8 cellular contexts compared by ENCODE assay signal in genomic region chr11:46918087-46918751, GRCh38. TPM values are rescaled to one million over a fixed set of nuclear protein-coding genes. Genes with fewer than 3 reads are reported as not detected.
DNase-seq lines count a peak whose midpoint lies in the region; ATAC-seq, FAIRE-seq and TF ChIP-seq lines count a peak whose summit lies in the region.

Gene LRP4, minus strand, starts transcription at chr11:46918550. Its CDS starts 171 bp downstream, at chr11:46918379.

- H3K4me3 ChIP-seq in pancreas = peak within 1 kb of the TSS; percentile 61 to 79 (median 63)

- no peaks in the 10 kb centered on the region for H3K9me3 ChIP-seq in pancreas

- H3K27me3 Mint-ChIP-seq in activated CD4-positive, alpha-beta T cell treated with anti-CD3 and anti-CD28 coated beads for 36 hours = peaks cover 49% of the 10 kb centered on the region

- peaks cover 0 to 4% (median 0%) of the 10 kb centered on the region in 3 donors for H3K4me1 ChIP-seq in pancreas

- H3K36me3 Mint-ChIP-seq in activated CD4-positive, alpha-beta T cell treated with anti-CD3 and anti-CD28 coated beads for 36 hours (ENCODE audit: low read depth) = no peaks in the 10 kb centered on the region
- peaks cover 5 to 12% of the 10 kb centered on the region in 2 donors for H3K36me3 Mint-ChIP-seq in activated naive CD4-positive, alpha-beta T cell treated with anti-CD3 and anti-CD28 coated beads, Interleukin-2, amount 50 U/mL, for 72 hours

- CTCF ChIA-PET in activated CD4-positive, alpha-beta T cell treated with anti-CD3 and anti-CD28 coated beads for 36 hours (lab: Charles Lee) = interaction anchor here (1.0 to 2.0 kb wide), 3 partner anchors 8 to 235 kb away, joined by 3 to 10 read pairs (median 8); no protein-coding TSS in a partner anchor

- no peak for TF ChIP-seq CTCF in pancreas (IDR thresholded peaks at IDR 0.05)

- ATAC-seq in activated CD4-positive, alpha-beta T cell treated with anti-CD3 and anti-CD28 coated beads for 36 hours = peak; percentile 57
- ATAC-seq in activated naive CD4-positive, alpha-beta T cell treated with anti-CD3 and anti-CD28 coated beads, Interleukin-2, amount 50 U/mL, for 72 hours = peak; percentile 68 to 86
- ATAC-seq in pancreas (peak; percentile 57 to 76 (median 68)), GM19328 (IDR thresholded peaks at IDR 0.05; ENCODE audit: unreplicated experiment) (no peak)

- no peaks in the 10 kb centered on the region for H3K9me3 Mint-ChIP-seq in activated CD4-positive, alpha-beta T cell treated with anti-CD3 and anti-CD28 coated beads for 36 hours (ENCODE audit: low read depth)
- no peaks in the 10 kb centered on the region for H3K9me3 Mint-ChIP-seq in activated naive CD4-positive, alpha-beta T cell treated with anti-CD3 and anti-CD28 coated beads, Interleukin-2, amount 50 U/mL, for 72 hours

- peak within 1 kb of the TSS in 3 of 4 donors; percentile 16 to 40 (median 26) for H3K27ac ChIP-seq in pancreas

- no peaks in the 10 kb centered on the region for H3K27me3 ChIP-seq in pancreas

- H3K36me3 ChIP-seq in pancreas = no peaks in the 10 kb centered on the region

- peaks cover 25% of the 10 kb centered on the region for H3K4me1 Mint-ChIP-seq in activated CD4-positive, alpha-beta T cell treated with anti-CD3 and anti-CD28 coated beads for 36 hours

- peak; percentile 62 for DNase-seq in activated CD4-positive, alpha-beta T cell treated with anti-CD3 and anti-CD28 coated beads for 36 hours
- DNase-seq in activated CD4-positive, alpha-beta T cell treated with anti-CD3 and anti-CD28 coated beads for 1 hour = no peak
- DNase-seq in NCI-H774 (lab: John Stamatoyannopoulos, UW) (peak; percentile 43), cardiac septum (ENCODE audit: low spot score) (no peak), pancreas (peak; percentile 41 to 87 (median 69)), NCI-H128 (lab: John Stamatoyannopoulos, UW; ENCODE audit: unreplicated experiment) (no peak)
- peak in 1 of 2 donors; percentile 54 for DNase-seq in activated naive CD4-positive, alpha-beta T cell treated with anti-CD3 and anti-CD28 coated beads, Interleukin-2, amount 50 U/mL, for 72 hours (ENCODE audit: low spot score in 2 of 2)

- FAIRE-seq in pancreas (lab: Jason Lieb, UNC) = no peak

- WGBS in pancreas, 2 donors = 1 to 2% methylated on average over 44 to 95 of the region's 95 CpGs

- no peak within 1 kb of the TSS for H3K27ac Mint-ChIP-seq in activated CD4-positive, alpha-beta T cell treated with anti-CD3 and anti-CD28 coated beads for 36 hours
- no peak within 1 kb of the TSS for H3K27ac Mint-ChIP-seq in activated naive CD4-positive, alpha-beta T cell treated with anti-CD3 and anti-CD28 coated beads, Interleukin-2, amount 50 U/mL, for 72 hours

- POLR2A ChIA-PET in activated CD4-positive, alpha-beta T cell treated with anti-CD3 and anti-CD28 coated beads for 36 hours (lab: Charles Lee) = no interaction called here

- peak within 1 kb of the TSS; percentile 64 for H3K4me3 Mint-ChIP-seq in activated CD4-positive, alpha-beta T cell treated with anti-CD3 and anti-CD28 coated beads for 36 hours

- intact Hi-C loops in activated CD4-positive, alpha-beta T cell treated with anti-CD3 and anti-CD28 coated beads for 36 hours (cut with DNase I, micrococcal nuclease) = no loop called here
- intact Hi-C loops in cardiac septum (cut with DNase I) (loop anchor here (5.0 to 10.0 kb wide), 2 partner anchors 84 to 437 kb away; partner anchors contain the start of gene MYBPC3), pancreas (cut with DNase I) (no loop called here)

RNA-seq across cellular contexts. Expression of gene LRP4, which starts in this region (rescaled TPM):
- total RNA-seq in activated CD4-positive, alpha-beta T cell treated with anti-CD3 and anti-CD28 coated beads for 36 hours = under 1 TPM; 0.02 to 0.18 TPM
- total RNA-seq in activated naive CD4-positive, alpha-beta T cell treated with anti-CD3 and anti-CD28 coated beads, Interleukin-2, amount 50 U/mL, for 72 hours = under 1 TPM in 1 of 2 donors, not detected in 1; 0.18 TPM
- total RNA-seq in cardiac septum = 26.8 TPM
- 10 to 100 TPM in 3 of 6 donors, 1 to 10 TPM in 3; 1.3 to 27.0 (median 9.4) TPM for total RNA-seq in pancreas
- polyA plus RNA-seq in pancreas = 10 to 100 TPM in 1 of 2 donors, 1 to 10 TPM in 1; 3.1 to 19.1 TPM

Comparison
In these comparisons a context has a peak if more than half of its experiments do, and no peak if none do; other contexts are left out.
1. Peak in DNase-seq and ATAC-seq in activated CD4-positive, alpha-beta T cell treated with anti-CD3 and anti-CD28 coated beads for 36 hours; RNA of the gene not detected or under 1 TPM.
2. Peak in ATAC-seq in activated naive CD4-positive, alpha-beta T cell treated with anti-CD3 and anti-CD28 coated beads, Interleukin-2, amount 50 U/mL, for 72 hours; RNA of the gene not detected or under 1 TPM.
3. DNase-seq: peak in NCI-H774 (single experiment) and pancreas (6 of 6); none in activated CD4-positive, alpha-beta T cell treated with anti-CD3 and anti-CD28 coated beads for 1 hour (single experiment), cardiac septum (single experiment) and NCI-H128 (single experiment).